21 cellular contexts compared by ENCODE assay signal in genomic region chr11:62133328-62134065, GRCh38. TPM values are rescaled to one million over a fixed set of nuclear protein-coding genes. Genes with fewer than 3 reads are reported as not detected.
A peak's percentile ranks its signal among the peaks of the same experiment; 100 is the strongest.
DNase-seq lines count a peak whose midpoint lies in the region; ATAC-seq, FAIRE-seq and TF ChIP-seq lines count a peak whose summit lies in the region.
"Had no signal": no experiment of that assay in that cellular context is flagged by ENCODE, and none has a peak within 500 bp of the region (broad histone marks: within the 10 kb centered on the region; RNA-seq: fewer than 3 reads in every experiment).

No MANE protein-coding gene starts in this region.

- no peak overlapping the region for H4K8ac ChIP-seq in trophoblast cell (ENCODE audit: low read depth, low read length)

- H3K4me3 ChIP-seq in trophoblast cell (ENCODE audit: low read depth, low read length), result no peak overlapping the region
- H3K4me3 ChIP-seq in CD8-positive, alpha-beta memory T cell (ENCODE audit: low read length), result no peak overlapping the region
- H3K4me3 ChIP-seq: BLaER1 treated with 17β-estradiol and CSF1 and Interleukin-3, amounts not matched to agents 10 nM and 100 nM; GM23248; sigmoid colon; vagina had no signal

- H3K18ac ChIP-seq in trophoblast cell (ENCODE audit: low read length), result peak overlapping the region; percentile 47

- no peak overlapping the region for H2AFZ ChIP-seq in trophoblast cell (ENCODE audit: insufficient read depth, low read length, poor library complexity)
- H2AFZ ChIP-seq: GM23248 had no signal

- no peaks in the 10 kb centered on the region for H3K9me3 Mint-ChIP-seq in CD14-positive monocyte
- H3K9me3 Mint-ChIP-seq in effector memory CD8-positive, alpha-beta T cell, result no peaks in the 10 kb centered on the region
- H3K9me3 Mint-ChIP-seq in CD8-positive, alpha-beta memory T cell, result no peaks in the 10 kb centered on the region
- H3K9me3 Mint-ChIP-seq: IgD-negative memory B cell, T-cell had no signal

- POLR2A ChIA-PET in CD8-positive, alpha-beta memory T cell (lab: Charles Lee), result no interaction called here

- no peaks in the 10 kb centered on the region for H3K27me3 Mint-ChIP-seq in CD14-positive monocyte (ENCODE audit: low read depth in 3 of 3)
- no peaks in the 10 kb centered on the region for H3K27me3 Mint-ChIP-seq in effector memory CD8-positive, alpha-beta T cell
- no peaks in the 10 kb centered on the region for H3K27me3 Mint-ChIP-seq in CD8-positive, alpha-beta memory T cell
- H3K27me3 Mint-ChIP-seq: IgD-negative memory B cell, T-cell had no signal

- peaks cover 74 to 97% of the 10 kb centered on the region in 2 donors for H3K36me3 Mint-ChIP-seq in CD14-positive monocyte
- H3K36me3 Mint-ChIP-seq in effector memory CD8-positive, alpha-beta T cell (ENCODE audit: insufficient read depth), result peaks cover 9% of the 10 kb centered on the region
- H3K36me3 Mint-ChIP-seq in CD8-positive, alpha-beta memory T cell, result peaks cover 0 to 79% (median 7%) of the 10 kb centered on the region in 3 donors

- peaks cover 5% of the 10 kb centered on the region for H3K79me2 ChIP-seq in trophoblast cell (ENCODE audit: control insufficient read depth, insufficient read depth, low read length, poor library complexity)

- intact Hi-C loops in CD14-positive monocyte (cut with micrococcal nuclease), result no loop called here

- no peak overlapping the region for H2AK5ac ChIP-seq in trophoblast cell (ENCODE audit: low read length)

- H3K4me1 Mint-ChIP-seq in CD14-positive monocyte, result peaks cover 7% of the 10 kb centered on the region
- H3K4me1 Mint-ChIP-seq in effector memory CD8-positive, alpha-beta T cell (ENCODE audit: low read depth in 2 of 2), result peaks cover 22% of the 10 kb centered on the region in 2 donors
- peaks cover 21 to 29% (median 27%) of the 10 kb centered on the region in 3 donors for H3K4me1 Mint-ChIP-seq in CD8-positive, alpha-beta memory T cell

- H3K79me1 ChIP-seq in trophoblast cell (ENCODE audit: low read length), result no peaks in the 10 kb centered on the region

- H3K4me2 ChIP-seq in trophoblast cell (ENCODE audit: low read length), result no peak overlapping the region

- H3K23ac ChIP-seq in trophoblast cell (ENCODE audit: low read length), result no peak overlapping the region

- no peak overlapping the region for H3K9ac ChIP-seq in trophoblast cell (ENCODE audit: low read length)
- H3K9ac ChIP-seq: GM23248 had no signal

- no peaks in the 10 kb centered on the region for H3K27me3 ChIP-seq in trophoblast cell (ENCODE audit: insufficient read depth, low read length)
- H3K27me3 ChIP-seq in CD8-positive, alpha-beta memory T cell (ENCODE audit: insufficient read depth, low read length, poor library complexity, severe bottlenecking), result no peaks in the 10 kb centered on the region
- H3K27me3 ChIP-seq: BLaER1 treated with 17β-estradiol and CSF1 and Interleukin-3, amounts not matched to agents 10 nM and 100 nM; sigmoid colon; vagina had no signal

- peak; percentile 16 for FAIRE-seq in GM12891 (lab: Jason Lieb, UNC)

- TF ChIP-seq POLR2A in GM12891 (IDR thresholded peaks at IDR 0.05; ENCODE audit: low read depth, low read length), result no peak

- H2BK120ac ChIP-seq in trophoblast cell (ENCODE audit: insufficient read depth, low read length, poor library complexity), result no peak overlapping the region

- DNase-seq in CD14-positive monocyte (ENCODE audit: low spot score), result no peak
- no peak for DNase-seq in GM12891 (ENCODE audit: insufficient read length, low spot score)
- no peak for DNase-seq in effector memory CD8-positive, alpha-beta T cell
- DNase-seq in trophoblast cell, result no peak
- DNase-seq in CD8-positive, alpha-beta memory T cell, result no peak
- DNase-seq in HK-2 (ENCODE audit: unreplicated experiment), result no peak
- DNase-seq: dermis blood vessel endothelial cell, DMS79, GM23248, left ventricle myocardium superior, NCI-H1930, NCI-H446, occipital lobe, sigmoid colon, T-cell had no signal

- H3K36me3 ChIP-seq in trophoblast cell (ENCODE audit: control insufficient read depth in 1 of 2, insufficient read depth in 2 of 2, low read length in 2 of 2), result peaks cover 58 to 60% of the 10 kb centered on the region in 2 experiments
- H3K36me3 ChIP-seq in CD8-positive, alpha-beta memory T cell (ENCODE audit: insufficient read depth, low read length), result no peaks in the 10 kb centered on the region

- H3K14ac ChIP-seq in trophoblast cell (ENCODE audit: low read length), result no peak overlapping the region

- H3K4me1 ChIP-seq in trophoblast cell (ENCODE audit: control insufficient read depth in 1 of 2, insufficient read depth in 2 of 2, low read length in 2 of 2), result peaks cover 0 to 5% of the 10 kb centered on the region in 2 experiments
- H3K4me1 ChIP-seq in CD8-positive, alpha-beta memory T cell (ENCODE audit: insufficient read depth, low read length), result no peaks in the 10 kb centered on the region
- H3K4me1 ChIP-seq: sigmoid colon, vagina had no signal

- CTCF ChIA-PET in CD8-positive, alpha-beta memory T cell (lab: Charles Lee), result no interaction called here

- no peak for TF ChIP-seq CTCF in CD14-positive monocyte (IDR thresholded peaks at IDR 0.05)

- no peak overlapping the region for H2BK12ac ChIP-seq in trophoblast cell (ENCODE audit: low read length)

- no peak overlapping the region for H2BK5ac ChIP-seq in trophoblast cell (ENCODE audit: low read depth, low read length, poor library complexity)

- H3K27ac ChIP-seq in trophoblast cell (ENCODE audit: low read depth, low read length), result no peak overlapping the region
- no peak overlapping the region for H3K27ac ChIP-seq in CD8-positive, alpha-beta memory T cell (ENCODE audit: low read depth, low read length)
- H3K27ac ChIP-seq: epithelial cell of prostate, GM23248, sigmoid colon, vagina had no signal

- no peak overlapping the region for H4K91ac ChIP-seq in trophoblast cell (ENCODE audit: low read depth, low read length)

- H3K4me3 Mint-ChIP-seq in CD14-positive monocyte, result no peak overlapping the region
- no peak overlapping the region for H3K4me3 Mint-ChIP-seq in effector memory CD8-positive, alpha-beta T cell
- no peak overlapping the region for H3K4me3 Mint-ChIP-seq in CD8-positive, alpha-beta memory T cell
- H3K4me3 Mint-ChIP-seq: IgD-negative memory B cell, T-cell had no signal

- H3K4ac ChIP-seq in trophoblast cell (ENCODE audit: low read depth, low read length), result peak overlapping the region; percentile 34

- no CpG with 5 or more reads among the region's 16 CpGs for WGBS in trophoblast cell (ENCODE audit: extremely low coverage, insufficient coverage, insufficient read length)

- ATAC-seq in effector memory CD8-positive, alpha-beta T cell (replicated peaks), result no peak
- ATAC-seq in GM18873 (IDR thresholded peaks at IDR 0.05; ENCODE audit: low FRiP score, unreplicated experiment), result no peak
- ATAC-seq: left ventricle myocardium superior, T-cell had no signal

- H4K12ac ChIP-seq in trophoblast cell (ENCODE audit: low read depth, low read length), result no peak overlapping the region

- peak overlapping the region in 4 of 7 donors; percentile 65 to 81 (median 78) for H3K27ac Mint-ChIP-seq in CD14-positive monocyte
- H3K27ac Mint-ChIP-seq in effector memory CD8-positive, alpha-beta T cell, result peak overlapping the region; percentile 62 to 65
- peak overlapping the region in 2 of 8 donors; percentile 9 to 24 for H3K27ac Mint-ChIP-seq in CD8-positive, alpha-beta memory T cell
- H3K27ac Mint-ChIP-seq: IgD-negative memory B cell, T-cell had no signal

- peaks cover 1% of the 10 kb centered on the region for H3K9me3 ChIP-seq in trophoblast cell (ENCODE audit: insufficient read depth, low read depth, low read length)
- no peaks in the 10 kb centered on the region for H3K9me3 ChIP-seq in CD8-positive, alpha-beta memory T cell (ENCODE audit: low read length)
- H3K9me3 ChIP-seq: BLaER1 treated with 17β-estradiol and CSF1 and Interleukin-3, amounts not matched to agents 10 nM and 100 nM; sigmoid colon; vagina had no signal

TF ChIP-seq in GM12891, 5 proteins besides CTCF, POLR2A, EP300 and RAD21:
- TF ChIP-seq TAF1 (IDR thresholded peaks at IDR 0.05; ENCODE audit: low read depth, low read length) (no peak), SPI1 (IDR thresholded peaks at IDR 0.05; ENCODE audit: low read depth, low read length) (no peak), POLR2AphosphoS5 (IDR thresholded peaks at IDR 0.05; ENCODE audit: low read depth, low read length) (no peak), PAX5 (IDR thresholded peaks at IDR 0.05; ENCODE audit: insufficient read depth, low read length, severe bottlenecking) (no peak), POU2F2 (IDR thresholded peaks at IDR 0.05; ENCODE audit: low read depth, low read length) (no peak)

RNA-seq across cellular contexts. Expression of gene INCENP, which starts 9.7 kb away (rescaled TPM):
- 1 to 10 TPM in 1 of 2 donors, under 1 TPM in 1; 0.75 to 1.0 TPM for polyA plus RNA-seq in CD14-positive monocyte
- polyA plus RNA-seq in GM12891 (2012; ENCODE audit: low read depth, missing spikeins), result 25.4 TPM
- polyA plus RNA-seq in trophoblast cell (2013), result 36.7 and 38.4 TPM in 2 replicates
- total RNA-seq in CD8-positive, alpha-beta memory T cell, result 10 to 100 TPM; 65.5 to 69.5 TPM
- polyA plus RNA-seq in CD8-positive, alpha-beta memory T cell, result 3.1 TPM

RNA-seq across cellular contexts. Expression of gene SCGB1D1, which starts 56.5 kb away (rescaled TPM):
- not detected for polyA plus RNA-seq in CD14-positive monocyte
- not detected for polyA plus RNA-seq in GM12891 (2012; ENCODE audit: low read depth, missing spikeins)
- polyA plus RNA-seq in trophoblast cell (2013), result not detected in 2 replicates
- total RNA-seq in CD8-positive, alpha-beta memory T cell, result not detected
- polyA plus RNA-seq in CD8-positive, alpha-beta memory T cell, result not detected
- total RNA-seq: dermis blood vessel endothelial cell, GM23248, left ventricle myocardium superior, mucosa of gallbladder, occipital lobe, sigmoid colon, T-cell, vagina had no signal
- polyA plus RNA-seq: GM23248, IgD-negative memory B cell, sigmoid colon had no signal
